8 cellular contexts compared by ENCODE assay signal in genomic region chr13:28718538-28719226, GRCh38. TPM values are rescaled to one million over a fixed set of nuclear protein-coding genes. Genes with fewer than 3 reads are reported as not detected.
DNase-seq lines count a peak whose midpoint lies in the region; ATAC-seq and TF ChIP-seq lines count a peak whose summit lies in the region.

SLC46A3 (minus strand) TSS chr13:28718970; CDS start chr13:28717998, 972 bp downstream.

- WGBS in prostate gland = 2% methylated on average over 58 of the region's 79 CpGs

- H3K9me3 ChIP-seq in prostate gland = no peaks in the 10 kb centered on the region

- ATAC-seq in HG02610 (IDR thresholded peaks at IDR 0.05; ENCODE audit: unreplicated experiment) = peak; percentile 100
- peak; percentile 99 for ATAC-seq in left cardiac atrium

- H3K4me3 ChIP-seq in prostate gland = peak within 1 kb of the TSS; percentile 37 to 48

- intact Hi-C loops in T-helper 1 cell treated with Interleukin-12 subunit alpha and Interleukin-12 subunit beta and Interleukin-4 antibody, amounts not matched to agents 30 ng/mL and 1 ng/mL, for 36 hours (cut with micrococcal nuclease) = loop anchor here (1.0 to 5.0 kb wide), 9 partner anchors 10 to 1466 kb away; partner anchors contain the start of genes LNX2, PAN3, POMP and RPL21
- intact Hi-C loops in left cardiac atrium (cut with DNase I) (no loop called here), prostate gland (cut with DNase I) (loop anchor here (5.0 kb wide), 1 partner anchor 61 kb away; the partner anchor contains the start of gene POMP)

- TF ChIP-seq POLR2A in prostate gland (IDR thresholded peaks at IDR 0.05) = peak; percentile 23

- H3K27me3 ChIP-seq in prostate gland (replicated peaks; ENCODE audit: insufficient read depth) = no peaks in the 10 kb centered on the region

- peak within 1 kb of the TSS; percentile 73 to 74 for H3K27ac ChIP-seq in prostate gland

- TF ChIP-seq CTCF in GM12873 (IDR thresholded peaks at IDR 0.05; ENCODE audit: insufficient read depth, low read depth, low read length, missing control alignments) = peak; percentile 8
- no peak for TF ChIP-seq CTCF in prostate gland (IDR thresholded peaks at IDR 0.05)

- H3K4me1 ChIP-seq in prostate gland (replicated peaks) = no peaks in the 10 kb centered on the region

- H3K36me3 ChIP-seq in prostate gland = no peaks in the 10 kb centered on the region

- DNase-seq in NCI-H1105 (lab: John Stamatoyannopoulos, UW) (peak; percentile 63), amniotic stem cell (lab: John Stamatoyannopoulos, UW) (peak; percentile 92), left cardiac atrium (peak; percentile 99), prostate gland (ENCODE audit: low spot score) (peak; percentile 84), ureter (ENCODE audit: low spot score) (peak; percentile 98)

RNA-seq across cellular contexts. Expression of gene SLC46A3, which starts in this region (rescaled TPM):
- 11.2 and 11.4 TPM in 2 replicates for total RNA-seq in T-helper 1 cell treated with Interleukin-12 subunit alpha and Interleukin-12 subunit beta and Interleukin-4 antibody, amounts not matched to agents 30 ng/mL and 1 ng/mL, for 36 hours
- 10 to 100 TPM; 15.0 to 17.6 TPM for total RNA-seq in left cardiac atrium
- total RNA-seq in prostate gland = 10 to 100 TPM in 1 of 2 donors, 1 to 10 TPM in 1; 8.2 to 16.8 TPM
- total RNA-seq in ureter = 12.6 TPM

Comparison
In these comparisons a context has a peak if more than half of its experiments do, and no peak if none do; other contexts are left out.
1. Peak in every context shown above with its lines: DNase-seq, ATAC-seq, H3K4me3 ChIP-seq and H3K27ac ChIP-seq.
2. intact Hi-C loops: an anchor here in T-helper 1 cell treated with Interleukin-12 subunit alpha and Interleukin-12 subunit beta and Interleukin-4 antibody, amounts not matched to agents 30 ng/mL and 1 ng/mL, for 36 hours (1.0 to 5.0 kb wide) and prostate gland (5.0 kb wide); none called in left cardiac atrium.